Comparison of ENCODE assay signal across 8 cellular contexts in the genomic region with DNA sequence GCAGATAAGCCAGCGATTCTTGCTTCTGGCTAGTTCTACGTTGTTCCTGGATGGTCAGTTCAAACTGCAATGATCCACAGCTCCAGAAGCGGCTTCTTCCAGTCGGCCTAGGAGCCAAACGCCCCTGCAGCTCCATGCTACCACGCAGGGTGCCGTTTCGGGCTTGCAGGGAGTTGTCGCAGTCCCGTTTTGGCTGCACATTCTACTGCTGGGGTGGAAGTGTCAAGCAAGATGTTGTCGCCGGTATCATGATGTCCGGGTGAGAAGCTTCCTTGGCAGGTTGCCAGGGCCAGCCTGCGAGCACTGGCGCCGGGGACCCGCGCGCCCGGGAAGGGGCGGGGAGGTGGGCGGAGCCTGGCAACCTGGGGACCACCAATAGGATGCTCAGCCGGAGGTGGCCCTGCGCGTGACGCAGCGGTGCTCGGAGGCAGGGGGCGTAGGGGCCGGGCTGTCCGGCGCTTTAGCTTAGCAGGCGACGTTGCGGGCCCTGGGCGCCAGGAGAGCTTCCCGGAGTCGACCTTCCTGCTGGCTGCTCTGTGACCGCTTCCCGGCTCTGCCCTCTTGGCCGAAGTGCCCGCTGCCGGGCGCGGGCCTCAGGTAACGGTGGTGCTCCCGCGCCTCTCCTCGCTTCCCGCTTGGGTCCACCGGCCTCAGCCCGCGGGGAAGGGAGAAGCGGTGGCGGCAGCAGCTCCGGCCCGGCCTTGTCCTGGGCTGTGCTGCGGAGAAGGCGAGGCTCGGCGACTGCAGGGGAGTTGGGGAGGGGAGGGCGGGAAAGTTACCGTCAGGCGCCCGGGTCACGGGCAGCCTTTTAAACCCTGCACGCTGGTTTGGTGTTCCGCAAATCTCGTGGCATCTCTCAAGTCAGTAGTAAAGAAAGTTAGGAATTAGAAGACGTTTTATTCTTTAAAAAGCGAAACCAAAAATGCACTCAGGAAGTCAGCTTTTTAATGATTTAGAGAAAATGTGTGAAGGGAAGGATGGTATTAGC. TPM values are rescaled to one million over a fixed set of nuclear protein-coding genes. Genes with fewer than 3 reads are reported as not detected.
DNase-seq lines count a peak whose midpoint lies in the region; ATAC-seq, FAIRE-seq and TF ChIP-seq lines count a peak whose summit lies in the region.

A gene (plus strand): TSS at position 458 of the 988 bp plus-strand sequence. CDS start 8,888 bp downstream, outside the sequence.

- H2BK120ac ChIP-seq in neuronal stem cell (ENCODE audit: low read depth, low read length), result no peak within 1 kb of the TSS

- H3K18ac ChIP-seq in neuronal stem cell (ENCODE audit: low read length), result peak within 1 kb of the TSS; percentile 100

- H3K4me1 ChIP-seq in SJCRH30 (peaks cover 3% of the 10 kb centered on the region), foreskin keratinocyte (peaks cover 14% of the 10 kb centered on the region), neuronal stem cell (ENCODE audit: control insufficient read depth in 2 of 2, insufficient read depth in 1 of 2, low read depth in 1 of 2, low read length in 2 of 2) (peaks cover 0 to 4% of the 10 kb centered on the region in 2 donors)

- H2BK5ac ChIP-seq in neuronal stem cell (ENCODE audit: low read length), result no peak within 1 kb of the TSS

- peak within 1 kb of the TSS; percentile 97 for H3K9ac ChIP-seq in neuronal stem cell (ENCODE audit: low read depth, low read length, poor library complexity)

- no peak within 1 kb of the TSS for H2BK12ac ChIP-seq in neuronal stem cell (ENCODE audit: low read length)

- no peak within 1 kb of the TSS for H2BK15ac ChIP-seq in neuronal stem cell (ENCODE audit: low read length)

- H3K36me3 ChIP-seq in SJCRH30 (no peaks in the 10 kb centered on the region), neuronal stem cell (replicated peaks in 1 of 2; ENCODE audit: control insufficient read depth in 2 of 2, insufficient read depth in 2 of 2, low read length in 2 of 2) (peaks cover 0 to 6% of the 10 kb centered on the region in 2 donors)

- H3K27me3 ChIP-seq in SJCRH30 (no peaks in the 10 kb centered on the region), foreskin keratinocyte (no peaks in the 10 kb centered on the region), neuronal stem cell (ENCODE audit: control insufficient read depth in 3 of 3, insufficient read depth in 3 of 3, low read depth in 1 of 3, low read length in 3 of 3) (no peaks in the 10 kb centered on the region)

- peak; percentile 89 for TF ChIP-seq POLR2A in H54 (IDR thresholded peaks at IDR 0.05; ENCODE audit: low read depth, low read length)

- H4K8ac ChIP-seq in neuronal stem cell (ENCODE audit: low read depth, low read length), result no peak within 1 kb of the TSS

- H3K4me3 ChIP-seq in SJCRH30 (peak within 1 kb of the TSS; percentile 77), neuronal stem cell (ENCODE audit: low read length in 2 of 2) (peak within 1 kb of the TSS; percentile 87 to 91)

- WGBS in neuronal stem cell (ENCODE audit: extremely low coverage in 2 of 2, insufficient read length in 2 of 2, insufficient replicate concordance in 1 of 2), 2 donors, result no CpG with 5 or more reads among the region's 71 CpGs

- no peak within 1 kb of the TSS for H2AK5ac ChIP-seq in neuronal stem cell (ENCODE audit: low read depth, low read length)

- H3K14ac ChIP-seq in neuronal stem cell (ENCODE audit: low read length), result peak within 1 kb of the TSS; percentile 100

- no peaks in the 10 kb centered on the region for H3K79me1 ChIP-seq in neuronal stem cell (ENCODE audit: low read depth, low read length)

- peak; percentile 38 for TF ChIP-seq CTCF in foreskin keratinocyte (conservative IDR thresholded peaks at IDR 0.05)

- peak within 1 kb of the TSS; percentile 72 for H3K4me2 ChIP-seq in neuronal stem cell (ENCODE audit: insufficient read depth, low read length, poor library complexity, severe bottlenecking)

- FAIRE-seq in G401.6 (lab: Jason Lieb, UNC) (peak; percentile 34), H54 (lab: Jason Lieb, UNC) (no peak)

- no peaks in the 10 kb centered on the region for H3K9me3 ChIP-seq in SJCRH30 (replicated peaks)
- H3K9me3 ChIP-seq in neuronal stem cell (replicated peaks in 1 of 2; ENCODE audit: control insufficient read depth in 2 of 2, insufficient read depth in 1 of 2, low read depth in 1 of 2, low read length in 2 of 2), result no peaks in the 10 kb centered on the region

- H3K27ac ChIP-seq in SJCRH30 (peak within 1 kb of the TSS; percentile 83), foreskin keratinocyte (peak within 1 kb of the TSS; percentile 59), neuronal stem cell (replicated peaks; ENCODE audit: low read length) (peak within 1 kb of the TSS; percentile 92), substantia nigra (ENCODE audit: low read depth, low read length, poor library complexity, severe bottlenecking) (peak within 1 kb of the TSS; percentile 85)

- no peak within 1 kb of the TSS for H3K4ac ChIP-seq in neuronal stem cell (ENCODE audit: low read length)

- no peak within 1 kb of the TSS for H3K23ac ChIP-seq in neuronal stem cell (ENCODE audit: low read depth, low read length, poor library complexity)

- ATAC-seq in foreskin keratinocyte, result peak; percentile 77

- peak within 1 kb of the TSS; percentile 89 for H2AFZ ChIP-seq in neuronal stem cell (ENCODE audit: low read length)

- DNase-seq in H54 (ENCODE audit: insufficient read length, low spot score) (peak; percentile 83), M059J (ENCODE audit: low read depth) (peak; percentile 91), SJCRH30 (peak; percentile 94 to 96), foreskin keratinocyte (peak; percentile 46 to 67), neuronal stem cell (ENCODE audit: low spot score) (peak; percentile 87), substantia nigra (lab: John Stamatoyannopoulos, UW) (peak; percentile 62 to 99 (median 89))
- peak; percentile 86 for DNase-seq in activated gamma-delta T cell treated with anti-CD3 and anti-CD28 coated beads, Interleukin-2, amount 50 U/mL, for 16 hours (ENCODE audit: low read depth)

- H4K91ac ChIP-seq in neuronal stem cell (ENCODE audit: low read depth, low read length, poor library complexity), result no peak within 1 kb of the TSS

RNA-seq across cellular contexts. Expression of the gene that starts here (rescaled TPM):
- total RNA-seq in M059J (2014; rRNA removed; shearing (Covaris generic)), result 26.6 and 35.9 TPM in 2 replicates
- total RNA-seq in SJCRH30 (2014; rRNA removed; shearing (Covaris generic)), result 26.7 and 28.7 TPM in 2 replicates
- total RNA-seq in foreskin keratinocyte, result 60.2 and 66.8 TPM in 2 replicates
- 10.1 and 14.6 TPM in 2 replicates for polyA plus RNA-seq in foreskin keratinocyte
- polyA plus RNA-seq in neuronal stem cell (2013, experiment 1 of 2), result 9.0 TPM
- 8.1 TPM for polyA plus RNA-seq in neuronal stem cell (2013, experiment 2 of 2)

Comparison
In these comparisons a context has a peak if more than half of its experiments do, and no peak if none do; other contexts are left out.
1. Peak in every context shown above with its lines: DNase-seq, ATAC-seq, H3K4me3 ChIP-seq and H3K27ac ChIP-seq.